In genomic region chr1:180881806-180882509, GRCh38 we compare ENCODE assay signal across 1 cellular context.
TF ChIP-seq lines count a peak whose summit lies in the region.

No MANE protein-coding gene starts in this region.

TF ChIP-seq in HEK293, 187 proteins besides CTCF, POLR2A, EP300 and RAD21 (continued from another document and continues in another):
- TF ChIP-seq KLF17 (tag by site-specific recombination; IDR thresholded peaks at IDR 0.05) (no peak), ZNF174 (tag by site-specific recombination; IDR thresholded peaks at IDR 0.05) (no peak), ZNF37A (tag by site-specific recombination; IDR thresholded peaks at IDR 0.05) (no peak), ZNF202 (tag by site-specific recombination; IDR thresholded peaks at IDR 0.05; ENCODE audit: borderline replicate concordance) (no peak), ZNF211 (tag by site-specific recombination; IDR thresholded peaks at IDR 0.05; ENCODE audit: low read depth) (no peak), ZNF704 (tag by site-specific recombination; IDR thresholded peaks at IDR 0.05) (no peak), ZNF24 (tag by site-specific recombination; IDR thresholded peaks at IDR 0.05) (peak; percentile 48), ZNF280C (tag by site-specific recombination; IDR thresholded peaks at IDR 0.05) (no peak), ZNF701 (tag by site-specific recombination; IDR thresholded peaks at IDR 0.05) (no peak), GLI4 (tag by site-specific recombination; IDR thresholded peaks at IDR 0.05) (no peak), HOXA7 (CRISPR knock-in tag; IDR thresholded peaks at IDR 0.05; ENCODE audit: borderline replicate concordance) (no peak), YY2 (tag by site-specific recombination; IDR thresholded peaks at IDR 0.05) (no peak), ZNF2 (tag by site-specific recombination; IDR thresholded peaks at IDR 0.05) (peak; percentile 57; the same call in 1 of the 2 replicates), WT1 (tag by site-specific recombination; IDR thresholded peaks at IDR 0.05) (peak; percentile 17; the same call in 1 of the 2 replicates), ZNF449 (tag by site-specific recombination; IDR thresholded peaks at IDR 0.05) (no peak), ZNF548 (tag by site-specific recombination; IDR thresholded peaks at IDR 0.05) (no peak), ZNF600 (tag by site-specific recombination; IDR thresholded peaks at IDR 0.05) (no peak), ZNF133 (tag by site-specific recombination; IDR thresholded peaks at IDR 0.05) (no peak), ZNF362 (tag by site-specific recombination; IDR thresholded peaks at IDR 0.05) (peak; percentile 68; the same call in 1 of the 2 replicates), ZNF394 (tag by site-specific recombination; IDR thresholded peaks at IDR 0.05; ENCODE audit: borderline replicate concordance) (peak; percentile 47; the same call in 1 of the 2 replicates), ZNF658 (tag by site-specific recombination; IDR thresholded peaks at IDR 0.05) (no peak), ZEB2 (tag by site-specific recombination; IDR thresholded peaks at IDR 0.05) (peak; percentile 35; the same call in 1 of the 2 replicates), ZNF560 (tag by site-specific recombination; IDR thresholded peaks at IDR 0.05; ENCODE audit: borderline replicate concordance) (no peak), ZNF274 (IDR thresholded peaks at IDR 0.05; ENCODE audit: low read length) (no peak), ZNF274 (tag by site-specific recombination; IDR thresholded peaks at IDR 0.05; ENCODE audit: borderline replicate concordance) (no peak), ZBTB26 (tag by site-specific recombination; optimal IDR thresholded peaks at IDR 0.05) (no peak), ZNF785 (tag by site-specific recombination; IDR thresholded peaks at IDR 0.05) (no peak), ZNF146 (tag by site-specific recombination; IDR thresholded peaks at IDR 0.05) (no peak), ZNF266 (tag by site-specific recombination; IDR thresholded peaks at IDR 0.05; ENCODE audit: low read depth) (no peak), TCF7L2 (IDR thresholded peaks at IDR 0.05; ENCODE audit: borderline replicate concordance, low read depth, low read length) (no peak), BCL11B (tag by site-specific recombination; IDR thresholded peaks at IDR 0.05; ENCODE audit: low read depth) (no peak), GLI2 (tag by site-specific recombination; IDR thresholded peaks at IDR 0.05; ENCODE audit: borderline replicate concordance, low read depth) (no peak), ZNF335 (tag by site-specific recombination; conservative IDR thresholded peaks at IDR 0.05) (no peak; the same call in none of the 2 replicates), SP7 (tag by site-specific recombination; IDR thresholded peaks at IDR 0.05) (peak; percentile 50; the same call in 1 of the 2 replicates), ZNF776 (tag by site-specific recombination; IDR thresholded peaks at IDR 0.05; ENCODE audit: borderline replicate concordance) (no peak), TRIM28 (IDR thresholded peaks at IDR 0.05; ENCODE audit: borderline replicate concordance, low read length) (no peak), ZNF416 (tag by site-specific recombination; IDR thresholded peaks at IDR 0.05) (no peak), ZBTB8A (tag by site-specific recombination; IDR thresholded peaks at IDR 0.05) (no peak), ZNF571 (tag by site-specific recombination; IDR thresholded peaks at IDR 0.05) (no peak), ZBTB7A (tag by site-specific recombination; IDR thresholded peaks at IDR 0.05; ENCODE audit: low read depth) (0 out of 2 replicates have a peak, but pooled peaks have one; percentile 71), ZFP69B (tag by site-specific recombination; IDR thresholded peaks at IDR 0.05) (no peak), ZNF501 (tag by site-specific recombination; IDR thresholded peaks at IDR 0.05) (no peak), PRDM10 (tag by site-specific recombination; IDR thresholded peaks at IDR 0.05) (peak; percentile 62), ZNF48 (tag by site-specific recombination; IDR thresholded peaks at IDR 0.05) (no peak), ZNF777 (tag by site-specific recombination; IDR thresholded peaks at IDR 0.05; ENCODE audit: borderline replicate concordance) (no peak), ZNF138 (tag by site-specific recombination; IDR thresholded peaks at IDR 0.05; ENCODE audit: borderline replicate concordance) (no peak), ZNF521 (tag by site-specific recombination; IDR thresholded peaks at IDR 0.05) (no peak), ZNF660 (tag by site-specific recombination; IDR thresholded peaks at IDR 0.05) (peak; percentile 65; the same call in 1 of the 2 replicates), PRDM2 (tag by site-specific recombination; IDR thresholded peaks at IDR 0.05; ENCODE audit: borderline replicate concordance) (no peak), ZNF132 (tag by site-specific recombination; IDR thresholded peaks at IDR 0.05; ENCODE audit: borderline replicate concordance) (no peak), ZNF175 (tag by site-specific recombination; IDR thresholded peaks at IDR 0.05) (no peak), ZNF558 (tag by site-specific recombination; IDR thresholded peaks at IDR 0.05) (no peak), KLF1 (tag by site-specific recombination; IDR thresholded peaks at IDR 0.05) (no peak)
